ENCODE assay signal across 28 cellular contexts in genomic region chr15:35491173-35491572, GRCh38.
"Had no signal": no experiment of that assay in that cellular context is flagged by ENCODE, and none has a peak within 500 bp of the region (broad histone marks: within the 10 kb centered on the region; RNA-seq: fewer than 3 reads in every experiment).

No MANE protein-coding gene starts in this region.

- H3K36me3 ChIP-seq: cardiac muscle cell had no signal

- H3K27ac ChIP-seq: ascending aorta, cardiac muscle cell, VCaP had no signal

- H3K9me3 ChIP-seq: ascending aorta had no signal

- H3K4me3 ChIP-seq: ascending aorta, cardiac muscle cell had no signal

- ATAC-seq: activated CD8-positive, alpha-beta memory T cell treated with anti-CD3 and anti-CD28 coated beads, Interleukin-2, amount 10 ng/mL, durations not matched to agents 7 days and 5 days; activated CD8-positive, alpha-beta T cell treated with anti-CD3 and anti-CD28 coated beads, Interleukin-2, amount 10 ng/mL, durations not matched to agents 7 days and 5 days; activated naive CD8-positive, alpha-beta T cell treated with anti-CD3 and anti-CD28 coated beads, Interleukin-2, amount 50 U/mL, for 24 hours; T-cell had no signal

- FAIRE-seq: bronchial epithelial cell had no signal

- DNase-seq: activated B cell treated with CpG ODN at 0.5 μM for 24 hours; activated CD4-positive, alpha-beta memory T cell treated with anti-CD3 and anti-CD28 coated beads, Interleukin-2, amount 10 ng/mL, durations not matched to agents 7 days and 5 days; activated CD4-positive, alpha-beta T cell treated with anti-CD3 and anti-CD28 coated beads for 4 hours; activated CD4-positive, alpha-beta T cell treated with anti-CD3 and anti-CD28 coated beads, Interleukin-2, amount 10 ng/mL, durations not matched to agents 7 days and 5 days; activated CD4-positive, alpha-beta T cell treated with anti-CD3 and anti-CD28 coated beads, Interleukin-2, amount 50 U/mL, for 48 hours; activated CD4-positive, CD25-positive, alpha-beta regulatory T cell treated with anti-CD3 and anti-CD28 coated beads, Interleukin-2, amount 50 U/mL, for 72 hours; activated CD8-positive, alpha-beta memory T cell treated with anti-CD3 and anti-CD28 coated beads for 24 hours; activated CD8-positive, alpha-beta memory T cell treated with anti-CD3 and anti-CD28 coated beads, Interleukin-2, amount 10 ng/mL, durations not matched to agents 7 days and 5 days; activated CD8-positive, alpha-beta memory T cell treated with anti-CD3 and anti-CD28 coated beads, Interleukin-2, amount 50 U/mL, for 48 hours; activated CD8-positive, alpha-beta T cell treated with anti-CD3 and anti-CD28 coated beads, Interleukin-2, amount 10 ng/mL, durations not matched to agents 7 days and 5 days; activated effector memory CD4-positive, alpha-beta T cell treated with Interleukin-2 at 50 U/mL for 16 hours; activated gamma-delta T cell; activated naive CD4-positive, alpha-beta T cell treated with anti-CD3 and anti-CD28 coated beads, Interleukin-2, amount 10 ng/mL, durations not matched to agents 7 days and 5 days; activated naive CD4-positive, alpha-beta T cell treated with Interleukin-2 at 50 U/mL for 16 hours; activated naive CD8-positive, alpha-beta T cell treated with anti-CD3 and anti-CD28 coated beads, Interleukin-2, amount 10 ng/mL, durations not matched to agents 7 days and 5 days; activated naive CD8-positive, alpha-beta T cell treated with anti-CD3 and anti-CD28 coated beads, Interleukin-2, amount 50 U/mL, for 24 hours; activated T-cell treated with anti-CD3 and anti-CD28 coated beads, Interleukin-2, amount 50 U/mL, for 24 hours; activated T-cell treated with anti-CD3 and anti-CD28 coated beads, Interleukin-2, amount 50 U/mL, for 48 hours; amygdala; anterior cingulate cortex; caudate nucleus; T-cell; T-helper 2 cell; T-helper 9 cell had no signal

- H3K27me3 ChIP-seq: ascending aorta, cardiac muscle cell had no signal

- H3K4me1 ChIP-seq: ascending aorta had no signal
